Comparison of ENCODE assay signal across 12 cellular contexts in genomic region chr10:110818311-110819257, GRCh38. TPM values are rescaled to one million over a fixed set of nuclear protein-coding genes. Genes with fewer than 3 reads are reported as not detected.
DNase-seq lines count a peak whose midpoint lies in the region; ATAC-seq and TF ChIP-seq lines count a peak whose summit lies in the region.
"Had no signal": no experiment of that assay in that cellular context is flagged by ENCODE, and none has a peak within 500 bp of the region (broad histone marks: within the 10 kb centered on the region; RNA-seq: fewer than 3 reads in every experiment).

No MANE protein-coding gene starts in this region.

- peaks cover 49% of the 10 kb centered on the region for H3K4me1 Mint-ChIP-seq in activated naive CD8-positive, alpha-beta T cell treated with anti-CD3 and anti-CD28 coated beads for 36 hours

- no peak overlapping the region for H3K27ac ChIP-seq in HEK293 (ENCODE audit: extremely low read depth, low read depth, low read length)
- peak overlapping the region in 3 of 4 donors; percentile 11 to 71 (median 51) for H3K27ac ChIP-seq in Peyer's patch
- peak overlapping the region in 15 of 21 experiments; percentile 6 to 73 (median 56) for H3K27ac ChIP-seq in skin epidermis

- DNase-seq in Peyer's patch = peak in 1 of 3 donors; percentile 70
- DNase-seq in left lobe of liver (ENCODE audit: low spot score) = no peak
- no peak for DNase-seq in NCI-H2227 treated with DMSO at 0.1 percent for 48 hours (lab: John Stamatoyannopoulos, UW)
- no peak for DNase-seq in stimulated activated CD4-positive, alpha-beta T cell treated with anti-CD3 and anti-CD28 coated beads, Interleukin-2, amount 100 ng/mL, for 24 hours
- DNase-seq in activated naive CD8-positive, alpha-beta T cell treated with anti-CD3 and anti-CD28 coated beads for 36 hours = no peak
- DNase-seq: activated naive CD4-positive, alpha-beta T cell treated with anti-CD3 and anti-CD28 coated beads, Interleukin-2, amount 50 U/mL, for 16 hours; COR-L47 had no signal

- no peak overlapping the region for H3K4me3 Mint-ChIP-seq in activated naive CD8-positive, alpha-beta T cell treated with anti-CD3 and anti-CD28 coated beads for 36 hours

- H3K27ac Mint-ChIP-seq in activated naive CD8-positive, alpha-beta T cell treated with anti-CD3 and anti-CD28 coated beads for 36 hours = no peak overlapping the region

- no peaks in the 10 kb centered on the region for H3K27me3 ChIP-seq in Peyer's patch
- H3K27me3 ChIP-seq: ovary had no signal

- TF ChIP-seq CTCF in HEK293 (tag by site-specific recombination; IDR thresholded peaks at IDR 0.05) = no peak
- TF ChIP-seq CTCF in Peyer's patch (IDR thresholded peaks at IDR 0.05) = no peak

- H3K27me3 Mint-ChIP-seq in activated naive CD8-positive, alpha-beta T cell treated with anti-CD3 and anti-CD28 coated beads for 36 hours = no peaks in the 10 kb centered on the region

- peaks cover 4% of the 10 kb centered on the region; the same call in 1 of the 2 replicates for H3K4me1 ChIP-seq in HEK293 (ENCODE audit: control insufficient read depth, insufficient read depth, low read length)
- peaks cover 0 to 53% (median 0%) of the 10 kb centered on the region in 4 donors for H3K4me1 ChIP-seq in Peyer's patch

- H3K9me3 Mint-ChIP-seq in activated naive CD8-positive, alpha-beta T cell treated with anti-CD3 and anti-CD28 coated beads for 36 hours = no peaks in the 10 kb centered on the region

- no peaks in the 10 kb centered on the region for H3K9me3 ChIP-seq in HEK293 (ENCODE audit: control insufficient read depth, insufficient read depth, low read depth, low read length)
- no peaks in the 10 kb centered on the region for H3K9me3 ChIP-seq in Peyer's patch
- H3K9me3 ChIP-seq: ovary had no signal

- ATAC-seq in left lobe of liver (peak; percentile 67), GM21528 (IDR thresholded peaks at IDR 0.05; ENCODE audit: low FRiP score, unreplicated experiment) (no peak)
- ATAC-seq: activated CD4-positive, CD25-positive, alpha-beta regulatory T cell treated with anti-CD3 and anti-CD28 coated beads, Interleukin-2, amount 50 U/mL, for 24 hours had no signal

- CTCF ChIA-PET in HEK293 (lab: Yijun Ruan, JAX) = interaction anchor here (1.2 kb wide), 1 partner anchor 208 kb away, joined by 4 read pairs; no protein-coding TSS in a partner anchor

- peaks cover 1 to 20% of the 10 kb centered on the region in 2 experiments; a peak in 2 of 3 replicates for H3K36me3 ChIP-seq in HEK293 (ENCODE audit: control insufficient read depth in 2 of 2, insufficient read depth in 1 of 2, low read length in 2 of 2)
- no peaks in the 10 kb centered on the region for H3K36me3 ChIP-seq in Peyer's patch
- H3K36me3 ChIP-seq: ovary had no signal

- POLR2A ChIA-PET in HEK293 (lab: Yijun Ruan, JAX) = no interaction called here

- H3K4me3 ChIP-seq in HEK293 (ENCODE audit: low read depth, low read length) = no peak overlapping the region
- H3K4me3 ChIP-seq in Peyer's patch = no peak overlapping the region
- no peak overlapping the region for H3K4me3 ChIP-seq in skin epidermis
- H3K4me3 ChIP-seq: ovary had no signal

- TF ChIP-seq POLR2A in Peyer's patch (IDR thresholded peaks at IDR 0.05) = no peak

- no peaks in the 10 kb centered on the region for H3K36me3 Mint-ChIP-seq in activated naive CD8-positive, alpha-beta T cell treated with anti-CD3 and anti-CD28 coated beads for 36 hours

TF ChIP-seq in HEK293, 187 proteins besides CTCF, POLR2A, EP300 and RAD21:
- no peak for TF ChIP-seq ZNF473 (tag by site-specific recombination; IDR thresholded peaks at IDR 0.05)
- peak; percentile 49; the same call in 1 of the 2 replicates for TF ChIP-seq SCRT2 (tag by site-specific recombination; IDR thresholded peaks at IDR 0.05)
TF ChIP-seq in HEK293: peak in this region for 1.

RNA-seq across cellular contexts. Expression of gene PDCD4, which starts 53.1 kb away (rescaled TPM):
- total RNA-seq in Peyer's patch (100 to 1,000 TPM; 301 to 538 (median 330) TPM), left lobe of liver (30.3 TPM)
- 100 to 1,000 TPM; 125 TPM for total RNA-seq in activated naive CD8-positive, alpha-beta T cell treated with anti-CD3 and anti-CD28 coated beads for 36 hours
